In genomic region chr14:34233619-34234018, GRCh38 we compare ENCODE assay signal across 16 cellular contexts.
DNase-seq lines count a peak whose midpoint lies in the region; ATAC-seq and TF ChIP-seq lines count a peak whose summit lies in the region.
"Had no signal": no experiment of that assay in that cellular context is flagged by ENCODE, and none has a peak within 500 bp of the region (broad histone marks: within the 10 kb centered on the region; RNA-seq: fewer than 3 reads in every experiment).

No MANE protein-coding gene starts in this region.

- WGBS in gastroesophageal sphincter (ENCODE audit: low coverage in 1 of 2), 2 donors, result 92 to 100% methylated on average over 1 of the region's 1 CpG
- 93 to 100% methylated on average over 1 of the region's 1 CpG for WGBS in sigmoid colon, 2 donors
- 84 to 100% methylated on average over 1 of the region's 1 CpG for WGBS in transverse colon (ENCODE audit: low coverage in 1 of 2), 2 donors

- DNase-seq in left ventricle myocardium inferior (no peak), left cardiac atrium (no peak), sigmoid colon (no peak), transverse colon (no peak), anterior cingulate cortex (lab: John Stamatoyannopoulos, UW) (no peak), HCEC 1CT (no peak)
- DNase-seq: 8988T; ACHN; C1 segment of cervical spinal cord; CD4-positive, alpha-beta T cell; DMS79; H7 had no signal

- H3K27me3 ChIP-seq in left ventricle myocardium inferior (ENCODE audit: low read depth), result no peaks in the 10 kb centered on the region
- no peaks in the 10 kb centered on the region for H3K27me3 ChIP-seq in gastroesophageal sphincter
- no peaks in the 10 kb centered on the region for H3K27me3 ChIP-seq in sigmoid colon
- no peaks in the 10 kb centered on the region for H3K27me3 ChIP-seq in transverse colon

- intact Hi-C loops in left ventricle myocardium inferior (cut with micrococcal nuclease) (no loop called here), left cardiac atrium (cut with DNase I) (loop anchor here in 1 of 2 donors (10.0 kb wide), 1 partner anchor 169 kb away; no protein-coding TSS in a partner anchor), sigmoid colon (cut with DNase I) (loop anchor here (5.0 kb wide), 1 partner anchor 69 kb away; no protein-coding TSS in a partner anchor), transverse colon (cut with DNase I; ENCODE audit: low total_unique reads) (no loop called here)

- ATAC-seq in left cardiac atrium (no peak), gastroesophageal sphincter (no peak), HG03175 (IDR thresholded peaks at IDR 0.05; ENCODE audit: unreplicated experiment) (no peak)
- ATAC-seq: GM12878, GM23338 had no signal

- H3K4me3 ChIP-seq in left ventricle myocardium inferior (no peak overlapping the region), gastroesophageal sphincter (no peak overlapping the region), sigmoid colon (no peak overlapping the region), transverse colon (no peak overlapping the region)
- H3K4me3 ChIP-seq: GM12878, GM23338 had no signal

- in situ Hi-C loops in transverse colon (cut with MboI; ENCODE audit: low pct_ligation_motif_present in 1 of 4, low pct_unique_long_range_greater_than_20kb in 1 of 4, low sequenced_read_pairs in 3 of 4), result loop anchor here in 2 of 4 donors (10.0 to 25.0 kb wide), 2 partner anchors 389 to 396 kb away; no protein-coding TSS in a partner anchor

- H3K36me3 ChIP-seq in left ventricle myocardium inferior (no peaks in the 10 kb centered on the region), gastroesophageal sphincter (no peaks in the 10 kb centered on the region), sigmoid colon (no peaks in the 10 kb centered on the region), transverse colon (no peaks in the 10 kb centered on the region)

- TF ChIP-seq POLR2A in gastroesophageal sphincter (IDR thresholded peaks at IDR 0.05), result no peak
- TF ChIP-seq POLR2A in sigmoid colon (IDR thresholded peaks at IDR 0.05), result no peak
- no peak for TF ChIP-seq POLR2A in transverse colon (IDR thresholded peaks at IDR 0.05)

- H3K27ac ChIP-seq in left ventricle myocardium inferior (replicated peaks), result peak overlapping the region; percentile 59
- peak overlapping the region; percentile 71 to 88 (median 86) for H3K27ac ChIP-seq in gastroesophageal sphincter
- peak overlapping the region in 3 of 4 donors; percentile 77 to 83 (median 80) for H3K27ac ChIP-seq in sigmoid colon
- peak overlapping the region in 3 of 4 donors; percentile 53 to 67 (median 57) for H3K27ac ChIP-seq in transverse colon

- peaks cover 54% of the 10 kb centered on the region for H3K4me1 ChIP-seq in left ventricle myocardium inferior
- H3K4me1 ChIP-seq in gastroesophageal sphincter, result peaks cover 5 to 49% (median 18%) of the 10 kb centered on the region in 3 donors
- H3K4me1 ChIP-seq in sigmoid colon, result peaks cover 0 to 51% (median 40%) of the 10 kb centered on the region in 4 donors
- H3K4me1 ChIP-seq in transverse colon, result peaks cover 0 to 51% (median 26%) of the 10 kb centered on the region in 4 donors

- no peak for TF ChIP-seq EP300 in gastroesophageal sphincter (IDR thresholded peaks at IDR 0.05)
- TF ChIP-seq EP300 in sigmoid colon (IDR thresholded peaks at IDR 0.05), result no peak
- no peak for TF ChIP-seq EP300 in transverse colon (IDR thresholded peaks at IDR 0.05; ENCODE audit: low read depth)

- TF ChIP-seq CTCF in left ventricle myocardium inferior (IDR thresholded peaks at IDR 0.05; ENCODE audit: borderline replicate concordance), result no peak
- TF ChIP-seq CTCF in gastroesophageal sphincter (IDR thresholded peaks at IDR 0.05), result no peak
- no peak for TF ChIP-seq CTCF in sigmoid colon (IDR thresholded peaks at IDR 0.05)
- no peak for TF ChIP-seq CTCF in transverse colon (IDR thresholded peaks at IDR 0.05)

- H3K9me3 ChIP-seq in left ventricle myocardium inferior (replicated peaks), result no peaks in the 10 kb centered on the region
- H3K9me3 ChIP-seq in gastroesophageal sphincter, result no peaks in the 10 kb centered on the region
- no peaks in the 10 kb centered on the region for H3K9me3 ChIP-seq in sigmoid colon
- H3K9me3 ChIP-seq in transverse colon, result no peaks in the 10 kb centered on the region
